8 cellular contexts compared by ENCODE assay signal in the genomic region with DNA sequence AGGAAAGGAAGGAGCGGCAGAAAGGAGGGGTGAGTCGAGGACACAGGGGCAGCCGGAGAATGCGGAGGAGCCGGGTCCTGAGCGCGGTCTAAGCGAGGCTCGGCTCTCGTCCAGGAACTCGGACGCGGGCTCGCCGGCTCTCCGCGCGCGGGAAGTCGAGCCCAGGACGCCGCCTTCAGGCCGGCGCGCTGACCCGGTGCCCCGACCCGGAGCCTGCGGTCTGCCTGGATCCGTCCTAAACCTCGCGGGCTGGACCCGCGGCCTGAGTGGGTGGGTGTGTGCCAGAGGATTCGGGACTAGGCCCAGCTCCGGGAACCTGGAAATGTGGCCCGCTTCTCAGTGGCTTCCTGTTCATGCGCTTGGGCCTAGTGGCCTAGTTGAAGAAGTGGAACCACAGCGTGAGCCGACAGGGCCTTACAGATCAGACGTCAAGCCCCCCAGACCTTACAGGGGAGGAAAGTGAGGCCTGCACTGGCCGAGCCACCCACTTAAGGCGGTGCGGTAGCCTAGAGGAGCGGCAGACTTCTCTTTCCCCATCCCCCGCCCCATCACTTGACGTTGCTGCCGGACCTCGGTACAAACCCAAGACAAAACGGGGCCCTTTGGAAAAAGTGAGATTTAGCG. TPM values are rescaled to one million over a fixed set of nuclear protein-coding genes. Genes with fewer than 3 reads are reported as not detected.
DNase-seq lines count a peak whose midpoint lies in the region; ATAC-seq and TF ChIP-seq lines count a peak whose summit lies in the region.

No MANE protein-coding gene starts in this region.

- intact Hi-C loops in upper lobe of right lung (cut with DNase I): no loop called here

- peaks cover 7% of the 10 kb centered on the region; the same call in 1 of the 2 replicates for H4K20me1 ChIP-seq in SU-DHL-6 (ENCODE audit: low read depth, low read length)

- DNase-seq in NCI-H345 (lab: John Stamatoyannopoulos, UW) (peak; percentile 55), NCI-H345 treated with DMSO at 0.1 percent for 48 hours (lab: John Stamatoyannopoulos, UW; ENCODE audit: unreplicated experiment) (no peak), epithelial cell of prostate (ENCODE audit: low read depth, low spot score) (no peak), upper lobe of right lung (peak; percentile 80), cerebellar cortex (ENCODE audit: low spot score) (no peak)

- peak overlapping the region; percentile 85 for H2AFZ ChIP-seq in SU-DHL-6 (ENCODE audit: low read depth, low read length, severe bottlenecking)

- peaks cover 42% of the 10 kb centered on the region for H3K79me2 ChIP-seq in SU-DHL-6 (ENCODE audit: insufficient read depth, low read length)

- no peaks in the 10 kb centered on the region for H3K9me2 ChIP-seq in SU-DHL-6 (replicated peaks; ENCODE audit: insufficient read depth, low read length)

- H3K36me3 ChIP-seq in SU-DHL-6 (ENCODE audit: low read length): peaks cover 16% of the 10 kb centered on the region
- H3K36me3 ChIP-seq in upper lobe of right lung: no peaks in the 10 kb centered on the region

- H3K27me3 ChIP-seq in SU-DHL-6 (ENCODE audit: low read length) (no peaks in the 10 kb centered on the region), mononuclear cell (ENCODE audit: insufficient read depth, low read length) (peaks cover 59% of the 10 kb centered on the region), upper lobe of right lung (peaks cover 19% of the 10 kb centered on the region)

- peak overlapping the region; percentile 72 for H3K4me2 ChIP-seq in SU-DHL-6 (ENCODE audit: low read depth, low read length, poor library complexity, severe bottlenecking)

- H3K9me3 ChIP-seq in SU-DHL-6 (ENCODE audit: insufficient read depth, low read length) (no peaks in the 10 kb centered on the region), mononuclear cell (ENCODE audit: low read depth, low read length) (no peaks in the 10 kb centered on the region), upper lobe of right lung (no peaks in the 10 kb centered on the region)

- H3F3A ChIP-seq in SU-DHL-6 (ENCODE audit: insufficient read depth): peaks cover 8% of the 10 kb centered on the region

- TF ChIP-seq CTCF in SU-DHL-6 (IDR thresholded peaks at IDR 0.05; ENCODE audit: insufficient read depth, low read length, poor library complexity, severe bottlenecking) (peak; percentile 37), upper lobe of right lung (IDR thresholded peaks at IDR 0.05) (peak; percentile 20)

- ATAC-seq in HG03066 (IDR thresholded peaks at IDR 0.05; ENCODE audit: low read depth, unreplicated experiment) (peak; percentile 29), upper lobe of right lung (peak; percentile 72)

- peak overlapping the region; percentile 88 for H3K9ac ChIP-seq in SU-DHL-6 (ENCODE audit: low read length)

- H3K4me3 ChIP-seq in SU-DHL-6 (ENCODE audit: insufficient read depth, low read length, poor library complexity, severe bottlenecking) (peak overlapping the region; percentile 83), mononuclear cell (ENCODE audit: low read length) (peak overlapping the region; percentile 95), upper lobe of right lung (peak overlapping the region; percentile 89)

- H3K4me1 ChIP-seq in mononuclear cell (ENCODE audit: insufficient read depth, low read length): peaks cover 20% of the 10 kb centered on the region
- H3K4me1 ChIP-seq in upper lobe of right lung: no peaks in the 10 kb centered on the region

- H3K27ac ChIP-seq in SU-DHL-6 (ENCODE audit: low read depth, low read length): peak overlapping the region; percentile 97
- H3K27ac ChIP-seq in epithelial cell of prostate: peak overlapping the region; percentile 66
- H3K27ac ChIP-seq in upper lobe of right lung: peak overlapping the region; percentile 89

RNA-seq across cellular contexts. Expression of gene CDKN2B-AS1, which starts 1.2 kb away (rescaled TPM):
- total RNA-seq in mononuclear cell (2.1 TPM), upper lobe of right lung (2.3 TPM)

RNA-seq across cellular contexts. Expression of gene CDKN2A, which starts 1.6 kb away (rescaled TPM):
- total RNA-seq in mononuclear cell (1.2 TPM), upper lobe of right lung (5.1 TPM)

RNA-seq across cellular contexts. Expression of gene CDKN2B, which starts 13.3 kb away (rescaled TPM):
- 0.63 TPM for total RNA-seq in mononuclear cell
- 31.3 TPM for total RNA-seq in upper lobe of right lung

Comparison
In these comparisons a context has a peak if more than half of its experiments do, and no peak if none do; other contexts are left out.
1. DNase-seq: peak in NCI-H345 (single experiment) and upper lobe of right lung (single experiment); none in NCI-H345 treated with DMSO at 0.1 percent for 48 hours (single experiment), epithelial cell of prostate (single experiment) and cerebellar cortex (single experiment).
2. RNA of gene CDKN2B, which starts 13.3 kb away (total RNA-seq): 31.3 TPM in upper lobe of right lung (single experiment); 0.63 TPM in mononuclear cell (single experiment); every median in the first group is over 10 times any median in the second.
3. Peak in every context shown above with its lines, with median percentiles within 50 percentile points of each other: H3K27ac ChIP-seq and H3K4me3 ChIP-seq.